ENCODE assay signal across 7 cellular contexts in genomic region chr20:3753098-3753497, GRCh38. TPM values are rescaled to one million over a fixed set of nuclear protein-coding genes. Genes with fewer than 3 reads are reported as not detected.
DNase-seq lines count a peak whose midpoint lies in the region; ATAC-seq, FAIRE-seq and TF ChIP-seq lines count a peak whose summit lies in the region.

No MANE protein-coding gene starts in this region.

- H3K4me2 ChIP-seq in MM.1S (ENCODE audit: low read depth, low read length) (no peak overlapping the region), K562 (ENCODE audit: insufficient read depth, low read length) (no peak overlapping the region)

- H3F3A ChIP-seq in MM.1S (ENCODE audit: insufficient read depth, low read length), result no peaks in the 10 kb centered on the region

- no TSS peak for BruUV-seq in K562 (replicated peaks; lab: Mats Ljungman, UMichigan)

- H3K27ac ChIP-seq in MM.1S (ENCODE audit: low read length) (no peak overlapping the region), K562 (ENCODE audit: extremely low read depth, low read depth, low read length) (no peak overlapping the region)

- ATAC-seq in K562, result peak; percentile 85
- ATAC-seq in HG02623 (IDR thresholded peaks at IDR 0.05; ENCODE audit: unreplicated experiment), result no peak

- H3K4me1 ChIP-seq in MM.1S (ENCODE audit: low read length) (no peaks in the 10 kb centered on the region), K562 (replicated peaks in 1 of 2; ENCODE audit: control insufficient read depth in 2 of 2, insufficient read depth in 2 of 2, low read length in 2 of 2) (peaks cover 0 to 22% of the 10 kb centered on the region in 2 experiments; a peak in 2 of 5 replicates)

- H3K9me3 ChIP-seq in MM.1S (replicated peaks; ENCODE audit: insufficient read depth, low read length) (no peaks in the 10 kb centered on the region), K562 (replicated peaks; ENCODE audit: control insufficient read depth, insufficient read depth, low read depth, low read length) (no peaks in the 10 kb centered on the region)

- no peaks in the 10 kb centered on the region for H3K27me3 ChIP-seq in GM06990 (replicated peaks; ENCODE audit: control insufficient read depth, insufficient read depth, low read length)
- H3K27me3 ChIP-seq in MM.1S (replicated peaks; ENCODE audit: insufficient read depth, low read length), result no peaks in the 10 kb centered on the region
- H3K27me3 ChIP-seq in K562 (ENCODE audit: control insufficient read depth in 2 of 2, insufficient read depth in 2 of 2, low read length in 2 of 2), result no peaks in the 10 kb centered on the region

- CTCF ChIA-PET in K562 (lab: Yijun Ruan, JAX; ENCODE audit: low intra/inter-chr PET ratio), result interaction anchor here (0.8 kb wide), 1 partner anchor 34 kb away, joined by 7 read pairs; no protein-coding TSS in a partner anchor

- H4K20me1 ChIP-seq in MM.1S (ENCODE audit: insufficient read depth, low read length), result no peaks in the 10 kb centered on the region
- no peaks in the 10 kb centered on the region for H4K20me1 ChIP-seq in K562 (replicated peaks; ENCODE audit: control insufficient read depth, insufficient read depth, low read length)

- H3K79me2 ChIP-seq in MM.1S (ENCODE audit: low read length) (no peaks in the 10 kb centered on the region), K562 (ENCODE audit: control insufficient read depth, insufficient read depth, low read length) (no peaks in the 10 kb centered on the region)

- H3K4me3 ChIP-seq in GM06990 (replicated peaks; ENCODE audit: low read depth, low read length), result no peak overlapping the region
- no peak overlapping the region for H3K4me3 ChIP-seq in MM.1S (ENCODE audit: low read length)
- no peak overlapping the region for H3K4me3 ChIP-seq in K562

- H3K9me1 ChIP-seq in K562 (ENCODE audit: control insufficient read depth, insufficient read depth, low read length), result peaks cover 2% of the 10 kb centered on the region

- H3K36me3 ChIP-seq in GM06990 (ENCODE audit: control insufficient read depth, insufficient read depth, low read length), result peaks cover under 1% of the 10 kb centered on the region
- no peaks in the 10 kb centered on the region for H3K36me3 ChIP-seq in MM.1S (replicated peaks; ENCODE audit: insufficient read depth, low read length)
- H3K36me3 ChIP-seq in K562 (ENCODE audit: control insufficient read depth, insufficient read depth, low read length), result peaks cover 40% of the 10 kb centered on the region; the same call in 2 of the 3 replicates

- H3K9ac ChIP-seq in MM.1S (ENCODE audit: low read length), result no peak overlapping the region
- H3K9ac ChIP-seq in K562 (ENCODE audit: insufficient read depth in 1 of 2, low read depth in 2 of 2, low read length in 2 of 2), result no peak overlapping the region

- no peak for TF ChIP-seq POLR2A in K562 (conservative IDR thresholded peaks at IDR 0.05)

- 58% methylated on average over 4 of the region's 4 CpGs for WGBS in K562 (ENCODE audit: insufficient coverage, low coverage, missing lambda C conversion rate)

- TF ChIP-seq CTCF in GM06990 (IDR thresholded peaks at IDR 0.05; ENCODE audit: insufficient read depth, low read length, poor library complexity, severe bottlenecking) (peak; percentile 76), MM.1S (IDR thresholded peaks at IDR 0.05; ENCODE audit: low read length) (peak; percentile 69), K562 (IDR thresholded peaks at IDR 0.05 in 2 of 3, conservative IDR thresholded peaks at IDR 0.05 in 1 of 3; ENCODE audit: insufficient read depth in 2 of 3, low read depth in 1 of 3, low read length in 3 of 3) (peak; percentile 55 to 71 (median 71))

- in situ Hi-C loops in K562 (cut with MboI), result no loop called here

- H2AFZ ChIP-seq in MM.1S (ENCODE audit: low read length) (no peak overlapping the region), K562 (ENCODE audit: low read depth, low read length) (no peak overlapping the region)

- TF ChIP-seq EP300 in K562 (IDR thresholded peaks at IDR 0.05; ENCODE audit: low read length), result no peak

- peak; percentile 28 to 57; a peak in 3 of 4 replicates for TF ChIP-seq RAD21 in K562 (CRISPR knock-in tag; conservative IDR thresholded peaks at IDR 0.05 in 1 of 2, IDR thresholded peaks at IDR 0.05 in 1 of 2)

- intact Hi-C loops in K562 (cut with micrococcal nuclease), result loop anchor here (1.0 kb wide), 1 partner anchor 28 kb away; the partner anchor contains the start of gene SPEF1

- FAIRE-seq in K562 (lab: Jason Lieb, UNC), result peak; percentile 26

- H3K9me2 ChIP-seq in MM.1S (replicated peaks; ENCODE audit: insufficient read depth, low read length), result no peaks in the 10 kb centered on the region

- POLR2A ChIA-PET in K562 (lab: Yijun Ruan, JAX), result interaction anchor here (0.7 kb wide), 1 partner anchor 1218 kb away, joined by 3 read pairs; no protein-coding TSS in a partner anchor

- DNase-seq in GM06990 (ENCODE audit: extremely low read depth, insufficient read length) (no peak), MM.1S (no peak), T-helper 1 cell (peak in 4 of 5 donors; percentile 41 to 64 (median 50)), K562 (ENCODE audit: extremely low read depth in 1 of 4, low spot score in 3 of 4) (peak; percentile 46 to 63 (median 48)), iPS DF 4.7 (ENCODE audit: extremely low read depth, low spot score) (peak; percentile 66)
- DNase-seq in stimulated activated CD4-positive, alpha-beta T cell treated with anti-CD3 and anti-CD28 coated beads, Interleukin-1b, Interleukin-23, amount 100 ng/mL, for 48 hours, result peak; percentile 42

RNA-seq across cellular contexts. Expression of gene ADISSP, which starts 14.5 kb away (rescaled TPM):
- 2.9 and 14.4 TPM in 2 replicates for total RNA-seq in K562 (2011; cell fraction: chromatin; rRNA removed; ENCODE audit: low replicate concordance)
- total RNA-seq in K562 (2011; cell fraction: nucleolus; rRNA removed), result 19.0 and 21.1 TPM in 2 replicates
- 11.5 and 13.1 TPM in 2 replicates for total RNA-seq in K562 (2011; cell fraction: nucleoplasm; rRNA removed)
- 65.7 and 101 TPM in 2 replicates for total RNA-seq in K562 (2014; rRNA removed)
- total RNA-seq in K562 (2014; rRNA removed; fragmentation: Illumina TruSeq; extraction: Trizol), result 12.2 and 16.3 TPM in 2 replicates
- 34.5 and 35.8 TPM in 2 replicates for total RNA-seq in K562 (2015; rRNA removed; fragmentation: Illumina TruSeq; extraction: Trizol)
- total RNA-seq in K562 (2021), result 70.6 and 79.9 TPM in 2 replicates
- polyA plus RNA-seq in K562 (2011; rRNA removed), result 22.8 and 42.8 TPM in 2 replicates
- 58.3 and 121 TPM in 2 replicates for polyA plus RNA-seq in K562 (2011; cell fraction: cytosol; rRNA removed)
- 36.6 TPM in 2 replicates for polyA plus RNA-seq in K562 (2011; cell fraction: nucleus; rRNA removed)
- polyA plus RNA-seq in K562 (2012), result 27.7 and 47.5 TPM in 2 replicates
- polyA plus RNA-seq in K562 (2014; fragmentation: Illumina TruSeq; extraction: Trizol), result 23.4 and 63.9 TPM in 2 replicates
- 1 to 10 TPM; 1.4 to 4.9 TPM for polyA plus RNA-seq in K562 (2014; fragmentation: Nextera tagmentation; extraction: Ambion mirVana)
- polyA plus RNA-seq in K562 (2014; rRNA removed), result 37.2 and 53.4 TPM in 2 replicates
- polyA minus RNA-seq in K562 (2011; rRNA and poly(A)+ RNA removed), result 11.5 and 16.8 TPM in 2 replicates
- 37.8 and 38.8 TPM in 2 replicates for polyA minus RNA-seq in K562 (2011; cell fraction: cytosol; rRNA and poly(A)+ RNA removed)
- 6.7 and 13.6 TPM in 2 replicates for polyA minus RNA-seq in K562 (2011; cell fraction: nucleus; rRNA and poly(A)+ RNA removed)

RNA-seq across cellular contexts. Expression of gene HSPA12B, which starts 20.6 kb away (rescaled TPM):
- 0.19 TPM in 1 of 2 replicates, not detected in the other for total RNA-seq in K562 (2011; cell fraction: chromatin; rRNA removed; ENCODE audit: low replicate concordance)
- total RNA-seq in K562 (2011; cell fraction: nucleolus; rRNA removed), result 0.17 TPM in 1 of 2 replicates, not detected in the other
- not detected in 2 replicates for total RNA-seq in K562 (2011; cell fraction: nucleoplasm; rRNA removed)
- not detected in 2 replicates for total RNA-seq in K562 (2014; rRNA removed)
- total RNA-seq in K562 (2014; rRNA removed; fragmentation: Illumina TruSeq; extraction: Trizol), result not detected in 2 replicates
- total RNA-seq in K562 (2015; rRNA removed; fragmentation: Illumina TruSeq; extraction: Trizol), result not detected in 2 replicates
- 0.07 TPM in 1 of 2 replicates, not detected in the other for total RNA-seq in K562 (2021)
- polyA plus RNA-seq in K562 (2011; rRNA removed), result not detected in 2 replicates
- 0.03 TPM in 1 of 2 replicates, not detected in the other for polyA plus RNA-seq in K562 (2011; cell fraction: cytosol; rRNA removed)
- polyA plus RNA-seq in K562 (2011; cell fraction: nucleus; rRNA removed), result 0.07 and 0.21 TPM in 2 replicates
- 0.22 and 0.62 TPM in 2 replicates for polyA plus RNA-seq in K562 (2012)
- polyA plus RNA-seq in K562 (2014; fragmentation: Illumina TruSeq; extraction: Trizol), result 0.03 TPM in 1 of 2 replicates, not detected in the other
- polyA plus RNA-seq in K562 (2014; fragmentation: Nextera tagmentation; extraction: Ambion mirVana), result not detected
- polyA plus RNA-seq in K562 (2014; rRNA removed), result not detected in 2 replicates
- polyA minus RNA-seq in K562 (2011; rRNA and poly(A)+ RNA removed), result 0.06 TPM in 1 of 2 replicates, not detected in the other
- polyA minus RNA-seq in K562 (2011; cell fraction: cytosol; rRNA and poly(A)+ RNA removed), result not detected in 2 replicates
- 0.13 TPM in 1 of 2 replicates, not detected in the other for polyA minus RNA-seq in K562 (2011; cell fraction: nucleus; rRNA and poly(A)+ RNA removed)

RNA-seq across cellular contexts. Expression of gene SPEF1, which starts 28.1 kb away (rescaled TPM):
- total RNA-seq in K562 (2011; cell fraction: chromatin; rRNA removed; ENCODE audit: low replicate concordance), result 0.23 TPM in 1 of 2 replicates, not detected in the other
- 0.26 TPM in 1 of 2 replicates, not detected in the other for total RNA-seq in K562 (2011; cell fraction: nucleolus; rRNA removed)
- not detected in 2 replicates for total RNA-seq in K562 (2011; cell fraction: nucleoplasm; rRNA removed)
- not detected in 2 replicates for total RNA-seq in K562 (2014; rRNA removed)
- not detected in 2 replicates for total RNA-seq in K562 (2014; rRNA removed; fragmentation: Illumina TruSeq; extraction: Trizol)
- not detected in 2 replicates for total RNA-seq in K562 (2015; rRNA removed; fragmentation: Illumina TruSeq; extraction: Trizol)
- not detected in 2 replicates for total RNA-seq in K562 (2021)
- polyA plus RNA-seq in K562 (2011; rRNA removed), result 0.04 TPM in 1 of 2 replicates, not detected in the other
- 0.06 TPM in 1 of 2 replicates, not detected in the other for polyA plus RNA-seq in K562 (2011; cell fraction: cytosol; rRNA removed)
- 0.08 and 0.24 TPM in 2 replicates for polyA plus RNA-seq in K562 (2011; cell fraction: nucleus; rRNA removed)
- 0.04 TPM in 1 of 2 replicates, not detected in the other for polyA plus RNA-seq in K562 (2012)
- not detected in 2 replicates for polyA plus RNA-seq in K562 (2014; fragmentation: Illumina TruSeq; extraction: Trizol)
- polyA plus RNA-seq in K562 (2014; fragmentation: Nextera tagmentation; extraction: Ambion mirVana), result not detected
- not detected in 2 replicates for polyA plus RNA-seq in K562 (2014; rRNA removed)
- polyA minus RNA-seq in K562 (2011; rRNA and poly(A)+ RNA removed), result not detected in 2 replicates
- polyA minus RNA-seq in K562 (2011; cell fraction: cytosol; rRNA and poly(A)+ RNA removed), result not detected in 2 replicates
- polyA minus RNA-seq in K562 (2011; cell fraction: nucleus; rRNA and poly(A)+ RNA removed), result 0.27 TPM in 1 of 2 replicates, not detected in the other

RNA-seq across cellular contexts. Expression of gene CENPB, which starts 33.4 kb away (rescaled TPM):
- total RNA-seq in K562 (2011; cell fraction: chromatin; rRNA removed; ENCODE audit: low replicate concordance), result 5.7 and 16.6 TPM in 2 replicates
- 24.5 and 25.4 TPM in 2 replicates for total RNA-seq in K562 (2011; cell fraction: nucleolus; rRNA removed)
- 11.9 and 14.2 TPM in 2 replicates for total RNA-seq in K562 (2011; cell fraction: nucleoplasm; rRNA removed)
- total RNA-seq in K562 (2014; rRNA removed) (59.3 and 78.6 TPM in 2 replicates), K562 (2014; rRNA removed; fragmentation: Illumina TruSeq; extraction: Trizol) (11.4 and 15.0 TPM in 2 replicates), K562 (2015; rRNA removed; fragmentation: Illumina TruSeq; extraction: Trizol) (36.0 and 36.5 TPM in 2 replicates), K562 (2021) (61.7 and 70.8 TPM in 2 replicates)
- polyA plus RNA-seq in K562 (2011; rRNA removed) (12.7 and 14.7 TPM in 2 replicates), K562 (2014; fragmentation: Illumina TruSeq; extraction: Trizol) (24.9 and 30.8 TPM in 2 replicates), K562 (2014; fragmentation: Nextera tagmentation; extraction: Ambion mirVana) (under 1 TPM; 0.17 to 0.20 TPM), K562 (2014; rRNA removed) (26.1 and 28.9 TPM in 2 replicates)
- 17.4 and 30.9 TPM in 2 replicates for polyA plus RNA-seq in K562 (2011; cell fraction: cytosol; rRNA removed)
- 9.2 and 12.8 TPM in 2 replicates for polyA plus RNA-seq in K562 (2011; cell fraction: nucleus; rRNA removed)
- polyA plus RNA-seq in K562 (2012), result 40.5 and 47.1 TPM in 2 replicates
- polyA minus RNA-seq in K562 (2011; rRNA and poly(A)+ RNA removed), result 26.8 and 27.1 TPM in 2 replicates
- 27.7 and 39.7 TPM in 2 replicates for polyA minus RNA-seq in K562 (2011; cell fraction: cytosol; rRNA and poly(A)+ RNA removed)
- polyA minus RNA-seq in K562 (2011; cell fraction: nucleus; rRNA and poly(A)+ RNA removed), result 8.3 and 14.2 TPM in 2 replicates

RNA-seq across cellular contexts. Expression of gene SIGLEC1, which starts 40.7 kb away (rescaled TPM):
- total RNA-seq in K562 (2011; cell fraction: chromatin; rRNA removed; ENCODE audit: low replicate concordance), result not detected in 2 replicates
- not detected in 2 replicates for total RNA-seq in K562 (2011; cell fraction: nucleolus; rRNA removed)
- total RNA-seq in K562 (2011; cell fraction: nucleoplasm; rRNA removed), result 0.07 TPM in 1 of 2 replicates, not detected in the other
- total RNA-seq in K562 (2014; rRNA removed) (0.05 TPM in 1 of 2 replicates, not detected in the other), K562 (2014; rRNA removed; fragmentation: Illumina TruSeq; extraction: Trizol) (not detected in 2 replicates), K562 (2015; rRNA removed; fragmentation: Illumina TruSeq; extraction: Trizol) (not detected in 2 replicates), K562 (2021) (0.04 and 0.07 TPM in 2 replicates)
- polyA plus RNA-seq in K562 (2011; rRNA removed) (not detected in 2 replicates), K562 (2014; fragmentation: Illumina TruSeq; extraction: Trizol) (not detected in 2 replicates), K562 (2014; fragmentation: Nextera tagmentation; extraction: Ambion mirVana) (not detected), K562 (2014; rRNA removed) (not detected in 2 replicates)
- polyA plus RNA-seq in K562 (2011; cell fraction: cytosol; rRNA removed), result under 0.01 TPM in 1 of 2 replicates, not detected in the other
- polyA plus RNA-seq in K562 (2011; cell fraction: nucleus; rRNA removed), result 0.01 TPM in 1 of 2 replicates, not detected in the other
- polyA plus RNA-seq in K562 (2012), result 0.01 TPM in 1 of 2 replicates, not detected in the other
- 0.04 TPM in 1 of 2 replicates, not detected in the other for polyA minus RNA-seq in K562 (2011; rRNA and poly(A)+ RNA removed)
- polyA minus RNA-seq in K562 (2011; cell fraction: cytosol; rRNA and poly(A)+ RNA removed), result not detected in 2 replicates
- not detected in 2 replicates for polyA minus RNA-seq in K562 (2011; cell fraction: nucleus; rRNA and poly(A)+ RNA removed)

Comparison
In these comparisons a context has a peak if more than half of its experiments do, and no peak if none do; other contexts are left out.
1. DNase-seq: peak in T-helper 1 cell (4 of 5), K562 (4 of 4), iPS DF 4.7 (single experiment) and stimulated activated CD4-positive, alpha-beta T cell treated with anti-CD3 and anti-CD28 coated beads, Interleukin-1b, Interleukin-23, amount 100 ng/mL, for 48 hours (single experiment); none in GM06990 (single experiment) and MM.1S (single experiment).
2. Peak in every context shown above with its lines, with median percentiles within 50 percentile points of each other: CTCF ChIP-seq.